38 cellular contexts compared by ENCODE assay signal in the genomic region with DNA sequence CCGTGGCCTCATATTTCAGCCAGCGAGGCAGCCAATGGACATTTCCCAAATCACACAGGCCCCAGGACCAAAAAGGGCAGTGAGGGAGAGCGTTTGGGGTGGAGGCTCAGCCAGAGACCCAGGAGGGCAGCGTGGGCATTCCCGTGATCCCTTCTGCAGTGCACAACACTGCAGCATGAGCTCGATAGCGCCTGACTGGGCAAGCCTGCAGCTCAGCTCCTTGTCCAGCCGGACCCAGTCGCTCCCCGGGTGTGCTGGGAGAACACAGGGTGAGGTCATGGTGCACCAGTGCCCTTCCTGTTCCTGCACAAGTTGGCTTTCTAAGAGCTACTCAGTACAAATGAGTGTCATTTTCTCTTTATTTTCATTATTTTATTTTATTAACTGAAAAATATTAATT. TPM values are rescaled to one million over a fixed set of nuclear protein-coding genes. Genes with fewer than 3 reads are reported as not detected.
"Had no signal": no experiment of that assay in that cellular context is flagged by ENCODE, and none has a peak within 500 bp of the region (broad histone marks: within the 10 kb centered on the region; RNA-seq: fewer than 3 reads in every experiment).

No MANE protein-coding gene starts in this region.

- ATAC-seq: activated naive CD4-positive, alpha-beta T cell treated with anti-CD3 and anti-CD28 coated beads, Interleukin-2, amount 50 U/mL, for 72 hours; activated T-cell treated with anti-CD3 and anti-CD28 coated beads, Interleukin-2, amount 50 U/mL, for 72 hours; activated T-helper 17 cell treated with anti-CD3 and anti-CD28 coated beads, Interleukin-2, amount 50 U/mL, for 72 hours; PC-3; Right ventricle myocardium inferior; SK-N-SH treated with all-trans-retinoic acid at 6 μM for 48 hours had no signal

- H3K9me3 ChIP-seq: adrenal gland had no signal

- H3K36me3 Mint-ChIP-seq: activated CD4-positive, alpha-beta memory T cell treated with anti-CD3 and anti-CD28 coated beads for 36 hours; activated naive CD4-positive, alpha-beta T cell treated with anti-CD3 and anti-CD28 coated beads, Interleukin-2, amount 50 U/mL, for 72 hours; brain had no signal

- H3K4me3 Mint-ChIP-seq: activated B cell treated with CpG ODN at 0.5 μM for 24 hours; activated CD4-positive, alpha-beta memory T cell treated with anti-CD3 and anti-CD28 coated beads for 36 hours; activated T-cell treated with anti-CD3 and anti-CD28 coated beads, Interleukin-2, amount 50 U/mL, for 72 hours; activated T-helper 17 cell treated with anti-CD3 and anti-CD28 coated beads, Interleukin-2, amount 50 U/mL, for 72 hours; brain had no signal

- H3K4me3 ChIP-seq: adrenal gland had no signal

- H3K4me1 ChIP-seq: adrenal gland had no signal

- H3K27ac ChIP-seq: adrenal gland, KMS-11, RWPE1, VCaP had no signal

- H3K27me3 ChIP-seq: adrenal gland had no signal

- H3K9me3 Mint-ChIP-seq: activated B cell treated with CpG ODN at 0.5 μM for 24 hours; activated naive CD4-positive, alpha-beta T cell treated with anti-CD3 and anti-CD28 coated beads, Interleukin-2, amount 50 U/mL, for 72 hours; activated T-helper 17 cell treated with anti-CD3 and anti-CD28 coated beads, Interleukin-2, amount 50 U/mL, for 72 hours had no signal

- H3K36me3 ChIP-seq: adrenal gland had no signal

- DNase-seq: activated B cell treated with CpG ODN at 0.5 μM for 24 hours; activated CD4-positive, alpha-beta memory T cell treated with anti-CD3 and anti-CD28 coated beads for 36 hours; activated CD4-positive, alpha-beta T cell treated with anti-CD3 and anti-CD28 coated beads for 4 hours; activated CD4-positive, alpha-beta T cell treated with anti-CD3 and anti-CD28 coated beads, Interleukin-2, amount 50 U/mL, for 1 hour; activated CD4-positive, CD25-positive, alpha-beta regulatory T cell treated with anti-CD3 and anti-CD28 coated beads, Interleukin-2, amount 50 U/mL, for 72 hours; activated gamma-delta T cell; activated naive CD4-positive, alpha-beta T cell treated with Interleukin-2 at 50 U/mL for 16 hours; activated T-cell treated with anti-CD3 and anti-CD28 coated beads, Interleukin-2, amount 50 U/mL, for 1 hour; activated T-cell treated with anti-CD3 and anti-CD28 coated beads, Interleukin-2, amount 50 U/mL, for 72 hours; adrenal gland; anterior cingulate cortex; central memory CD4-positive, alpha-beta T cell; MM.1S; MV-4-11; NCI-H1092; NCI-H1436 treated with DMSO at 0.1 percent for 48 hours; NCI-H1694 treated with DMSO at 0.1 percent for 48 hours; NCI-H345; NCI-H526; NCI-H748 treated with DMSO at 0.1 percent for 48 hours; NK-92 treated with Interleukin-12 subunit alpha and Interleukin-12 subunit beta, amount 100 ng/mL, for 24 hours; PC-3; SIG-M5; T-helper 1 cell; T-helper 2 cell; T-helper 9 cell had no signal

- FAIRE-seq: RCC 7860 had no signal

- H3K27ac Mint-ChIP-seq: activated B cell treated with CpG ODN at 0.5 μM for 24 hours; activated CD4-positive, alpha-beta memory T cell treated with anti-CD3 and anti-CD28 coated beads for 36 hours; activated naive CD4-positive, alpha-beta T cell treated with anti-CD3 and anti-CD28 coated beads, Interleukin-2, amount 50 U/mL, for 72 hours; activated T-cell treated with anti-CD3 and anti-CD28 coated beads, Interleukin-2, amount 50 U/mL, for 72 hours; activated T-helper 17 cell treated with anti-CD3 and anti-CD28 coated beads, Interleukin-2, amount 50 U/mL, for 72 hours had no signal

- H3K4me1 Mint-ChIP-seq: activated B cell treated with CpG ODN at 0.5 μM for 24 hours, brain had no signal

RNA-seq across cellular contexts. Expression of gene TTLL2, which starts 5.9 kb away (rescaled TPM):
- total RNA-seq: activated B cell treated with CpG ODN at 0.5 μM for 24 hours; activated CD4-positive, alpha-beta memory T cell treated with anti-CD3 and anti-CD28 coated beads for 36 hours; activated naive CD4-positive, alpha-beta T cell treated with anti-CD3 and anti-CD28 coated beads, Interleukin-2, amount 50 U/mL, for 72 hours; activated T-cell treated with anti-CD3 and anti-CD28 coated beads, Interleukin-2, amount 50 U/mL, for 72 hours; activated T-helper 17 cell treated with anti-CD3 and anti-CD28 coated beads, Interleukin-2, amount 50 U/mL, for 72 hours; adrenal gland; LHCN-M2; NCI-H460; PC-3; Right ventricle myocardium inferior; SK-MEL-5 had no signal
- polyA plus RNA-seq: adrenal gland had no signal

RNA-seq across cellular contexts. Expression of gene UNC93A, which starts 39.6 kb away (rescaled TPM):
- total RNA-seq: activated B cell treated with CpG ODN at 0.5 μM for 24 hours; activated CD4-positive, alpha-beta memory T cell treated with anti-CD3 and anti-CD28 coated beads for 36 hours; activated naive CD4-positive, alpha-beta T cell treated with anti-CD3 and anti-CD28 coated beads, Interleukin-2, amount 50 U/mL, for 72 hours; activated T-cell treated with anti-CD3 and anti-CD28 coated beads, Interleukin-2, amount 50 U/mL, for 72 hours; activated T-helper 17 cell treated with anti-CD3 and anti-CD28 coated beads, Interleukin-2, amount 50 U/mL, for 72 hours; adrenal gland; LHCN-M2; NCI-H460; PC-3; Right ventricle myocardium inferior; SK-MEL-5 had no signal
- polyA plus RNA-seq: adrenal gland had no signal
